8 cellular contexts compared by ENCODE assay signal in the genomic region with DNA sequence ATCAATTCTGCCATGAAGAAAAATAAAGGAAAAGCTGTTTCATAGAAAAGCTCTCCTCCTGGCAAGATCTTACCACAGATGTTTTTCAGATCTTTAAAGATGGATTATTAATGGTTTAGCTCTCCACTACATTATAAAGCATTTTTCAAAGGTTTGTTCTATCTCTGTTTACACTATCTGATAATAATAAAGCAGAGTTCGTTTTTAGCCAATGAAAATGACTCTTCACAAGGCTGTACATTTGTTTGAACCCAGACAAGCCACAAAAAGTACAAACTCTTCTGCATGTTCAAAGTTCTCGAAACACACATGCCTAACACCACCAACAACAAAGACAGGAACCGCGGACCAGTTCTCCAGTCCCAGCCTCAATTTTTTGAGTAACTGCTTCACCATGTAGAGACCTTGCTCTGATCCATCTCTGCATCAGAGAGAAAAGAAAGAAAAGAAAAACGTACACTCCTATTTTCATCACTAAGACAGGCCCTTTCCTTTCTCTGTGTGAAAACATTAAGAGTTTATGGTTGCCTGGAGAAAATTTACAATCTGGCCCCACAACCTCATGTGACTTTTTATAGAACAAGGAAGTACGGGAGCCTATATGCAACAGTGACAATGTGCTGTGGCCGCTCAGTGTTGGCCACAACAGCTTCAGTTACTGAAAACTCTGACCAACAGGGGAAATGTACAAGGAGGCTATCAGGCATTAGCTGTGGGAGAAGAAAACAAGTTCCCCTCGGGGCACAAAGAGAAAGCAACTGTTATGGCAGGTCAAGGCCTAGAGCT.
DNase-seq lines count a peak whose midpoint lies in the region; FAIRE-seq and TF ChIP-seq lines count a peak whose summit lies in the region.

No MANE protein-coding gene starts in this region.

- no peaks in the 10 kb centered on the region for H3K27me3 ChIP-seq in ACC112 (ENCODE audit: insufficient read depth, low read length)

- H3K9ac ChIP-seq in kidney (ENCODE audit: low read length in 2 of 2), result no peak overlapping the region

- no peaks in the 10 kb centered on the region; the same call in 1 of the 2 replicates for H3K36me3 Mint-ChIP-seq in HFFc6 (ENCODE audit: low read depth)

- H3K4me3 Mint-ChIP-seq in HFFc6, result no peak overlapping the region

- H3K4me3 ChIP-seq in ACC112 (ENCODE audit: low read depth, low read length) (no peak overlapping the region), kidney (ENCODE audit: low read length in 2 of 2) (no peak overlapping the region)

- DNase-seq in HFFc6 (no peak), SKM-1 (lab: John Stamatoyannopoulos, UW; ENCODE audit: unreplicated experiment) (peak; percentile 78), left kidney (ENCODE audit: low read depth, low spot score) (peak; percentile 40), kidney (no peak), NCI-H1436 treated with DMSO at 0.1 percent for 48 hours (lab: John Stamatoyannopoulos, UW) (no peak), epidermal melanocyte (ENCODE audit: insufficient read length, low spot score) (no peak), NCI-H1105 treated with DMSO at 0.1 percent for 48 hours (lab: John Stamatoyannopoulos, UW) (no peak)

- peaks cover 3% of the 10 kb centered on the region for H3K27me3 Mint-ChIP-seq in HFFc6 (ENCODE audit: insufficient read depth)

- no peaks in the 10 kb centered on the region for H3K9me3 ChIP-seq in kidney (ENCODE audit: control insufficient read depth in 1 of 2, low read length in 2 of 2)

- H3K27ac ChIP-seq in ACC112 (ENCODE audit: low read depth, low read length) (no peak overlapping the region), kidney (ENCODE audit: low read depth in 2 of 2, low read length in 2 of 2) (peak overlapping the region in 1 of 2 donors; percentile 57)

- H3K9me3 Mint-ChIP-seq in HFFc6, result no peaks in the 10 kb centered on the region

- intact Hi-C loops in kidney (cut with DNase I), result no loop called here

- TF ChIP-seq CTCF in HFFc6 (IDR thresholded peaks at IDR 0.05), result no peak
- TF ChIP-seq CTCF in kidney (IDR thresholded peaks at IDR 0.05; ENCODE audit: borderline replicate concordance, extremely low read depth, insufficient read depth), result no peak

- H3K4me1 Mint-ChIP-seq in HFFc6 (ENCODE audit: low read depth), result peaks cover 66% of the 10 kb centered on the region

- peak overlapping the region; percentile 58 for H3K27ac Mint-ChIP-seq in HFFc6

- no peak for FAIRE-seq in kidney (lab: Jason Lieb, UNC)

- H3K36me3 ChIP-seq in ACC112 (ENCODE audit: insufficient read depth, low read length) (no peaks in the 10 kb centered on the region), kidney (ENCODE audit: control insufficient read depth in 1 of 2, insufficient read depth in 2 of 2, low read length in 2 of 2) (no peaks in the 10 kb centered on the region)

- H3K79me2 ChIP-seq in ACC112 (ENCODE audit: control insufficient read depth, insufficient read depth, low read length, unreplicated experiment), result no peaks in the 10 kb centered on the region

- H3K4me1 ChIP-seq in ACC112 (ENCODE audit: control insufficient read depth, insufficient read depth, low read length, unreplicated experiment) (peaks cover 55% of the 10 kb centered on the region), kidney (ENCODE audit: control insufficient read depth in 1 of 2, insufficient read depth in 1 of 2, low read depth in 1 of 2, low read length in 2 of 2) (peaks cover 0 to 7% of the 10 kb centered on the region in 2 donors)

- peak overlapping the region; percentile 11 for H2AFZ ChIP-seq in ACC112 (ENCODE audit: low read length, unreplicated experiment)

Comparison
In these comparisons a context has a peak if more than half of its experiments do, and no peak if none do; other contexts are left out.
1. DNase-seq: peak in SKM-1 (single experiment) and left kidney (single experiment); none in HFFc6 (single experiment), kidney (single experiment), NCI-H1436 treated with DMSO at 0.1 percent for 48 hours (single experiment), epidermal melanocyte (single experiment) and NCI-H1105 treated with DMSO at 0.1 percent for 48 hours (single experiment).